ENCODE assay signal across 12 cellular contexts in the genomic region with DNA sequence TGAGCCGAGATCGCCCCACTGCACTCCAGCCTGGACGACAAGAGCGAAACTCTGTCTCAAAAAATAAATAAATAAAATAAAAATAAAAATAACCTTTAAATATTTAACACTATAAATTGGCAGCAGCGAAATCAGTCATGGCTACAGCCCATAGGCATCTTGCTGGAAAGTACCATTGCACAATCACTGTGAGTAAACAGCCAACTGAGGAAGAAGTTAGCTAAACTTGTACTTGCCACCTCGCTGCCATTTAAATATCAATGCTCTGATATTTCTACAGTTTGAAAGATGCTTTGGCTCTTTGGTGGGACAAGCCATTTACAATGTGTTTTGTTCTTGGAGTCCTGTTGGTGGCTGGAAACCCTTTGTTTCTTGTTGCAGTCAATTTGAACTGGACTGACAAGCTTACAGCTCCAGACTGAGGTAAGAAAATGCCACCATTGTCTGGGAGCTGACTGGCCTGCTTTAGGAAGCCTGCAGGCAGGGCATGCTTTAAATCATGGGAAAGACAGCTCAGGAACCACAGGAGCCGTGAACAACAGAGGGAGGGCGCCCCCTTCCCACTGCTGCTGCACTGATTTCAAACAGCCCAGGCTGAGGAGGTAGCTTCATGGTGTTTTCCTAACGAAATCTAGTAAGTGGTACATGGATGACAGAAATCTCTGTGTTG.
A peak's percentile ranks its signal among the peaks of the same experiment; 100 is the strongest.
DNase-seq lines count a peak whose midpoint lies in the region; ATAC-seq and TF ChIP-seq lines count a peak whose summit lies in the region.
"Had no signal": no experiment of that assay in that cellular context is flagged by ENCODE, and none has a peak within 500 bp of the region (broad histone marks: within the 10 kb centered on the region; RNA-seq: fewer than 3 reads in every experiment).

No MANE protein-coding gene starts in this region.

- no peak for TF ChIP-seq CTCF in BE2C (IDR thresholded peaks at IDR 0.05; ENCODE audit: low read depth, low read length)
- no peak for TF ChIP-seq CTCF in lower lobe of right lung (IDR thresholded peaks at IDR 0.05)

- DNase-seq in BE2C (peak; percentile 17), HT-29 (ENCODE audit: low spot score) (peak; percentile 68), astrocyte of the hippocampus (ENCODE audit: low read depth, low spot score) (peak; percentile 57), iPS-NIHi7 (ENCODE audit: extremely low spot score) (peak; percentile 79), sciatic nerve (ENCODE audit: low spot score) (no peak), amniotic stem cell (lab: John Stamatoyannopoulos, UW) (no peak), lower lobe of right lung (no peak)
- DNase-seq: central memory CD4-positive, alpha-beta T cell; immature natural killer cell; NCI-H1417 treated with DMSO at 0.1 percent for 48 hours had no signal

- ATAC-seq in sciatic nerve (no peak), HG03442 (IDR thresholded peaks at IDR 0.05; ENCODE audit: unreplicated experiment) (no peak), lower lobe of right lung (no peak)

- H3K4me1 ChIP-seq in BE2C (no peaks in the 10 kb centered on the region), lower lobe of right lung (no peaks in the 10 kb centered on the region)
- H3K4me1 ChIP-seq: SJSA1 had no signal

- no peaks in the 10 kb centered on the region for H3K9me3 ChIP-seq in BE2C
- no peaks in the 10 kb centered on the region for H3K9me3 ChIP-seq in lower lobe of right lung
- H3K9me3 ChIP-seq: SJSA1 had no signal

- H3K27me3 ChIP-seq in BE2C = no peaks in the 10 kb centered on the region
- H3K27me3 ChIP-seq in lower lobe of right lung (ENCODE audit: low read depth) = no peaks in the 10 kb centered on the region
- H3K27me3 ChIP-seq: SJSA1 had no signal

- intact Hi-C loops in sciatic nerve (cut with DNase I) (no loop called here), lower lobe of right lung (cut with DNase I) (no loop called here)

- H3K27ac ChIP-seq in lower lobe of right lung = no peak overlapping the region
- H3K27ac ChIP-seq: SJSA1 had no signal

- no peaks in the 10 kb centered on the region for H3K36me3 ChIP-seq in BE2C
- H3K36me3 ChIP-seq in lower lobe of right lung = peaks cover 5% of the 10 kb centered on the region
- H3K36me3 ChIP-seq: SJSA1 had no signal

- H3K4me3 ChIP-seq in BE2C (ENCODE audit: low read depth, low read length) (no peak overlapping the region), lower lobe of right lung (no peak overlapping the region)
- H3K4me3 ChIP-seq: SJSA1 had no signal

Comparison
In these comparisons a context has a peak if more than half of its experiments do, and no peak if none do; other contexts are left out.
1. DNase-seq: peak in BE2C (single experiment), HT-29 (single experiment), astrocyte of the hippocampus (single experiment) and iPS-NIHi7 (single experiment); none in sciatic nerve (single experiment), amniotic stem cell (single experiment) and lower lobe of right lung (single experiment).